14 cellular contexts compared by ENCODE assay signal in the genomic region with DNA sequence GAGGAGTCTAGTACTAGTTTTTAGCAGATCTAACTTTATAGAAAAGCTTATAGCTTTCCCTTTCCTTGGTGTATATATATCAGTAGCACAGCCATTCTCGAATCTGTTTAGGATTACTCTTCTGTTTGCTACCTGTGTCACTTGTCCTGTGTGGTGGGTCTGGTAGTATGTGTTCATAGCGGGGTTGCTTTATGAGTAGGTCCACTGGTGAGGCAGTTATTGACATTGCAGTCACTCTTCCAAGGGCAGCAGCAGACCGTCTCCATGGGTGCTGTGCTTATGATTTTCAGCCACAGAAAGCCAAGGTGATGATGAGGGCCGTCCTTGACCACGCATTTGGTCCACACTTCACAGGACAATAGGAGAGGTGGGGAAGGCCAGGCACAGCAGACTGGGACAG.
A peak's percentile ranks its signal among the peaks of the same experiment; 100 is the strongest.
DNase-seq lines count a peak whose midpoint lies in the region; ATAC-seq lines count a peak whose summit lies in the region.
"Had no signal": no experiment of that assay in that cellular context is flagged by ENCODE, and none has a peak within 500 bp of the region (broad histone marks: within the 10 kb centered on the region; RNA-seq: fewer than 3 reads in every experiment).

No MANE protein-coding gene starts in this region.

- H3K4me3 Mint-ChIP-seq in activated naive CD8-positive, alpha-beta T cell treated with anti-CD3 and anti-CD28 coated beads, Interleukin-2, amount 50 U/mL, for 24 hours = no peak overlapping the region
- no peak overlapping the region for H3K4me3 Mint-ChIP-seq in activated naive CD8-positive, alpha-beta T cell treated with anti-CD3 and anti-CD28 coated beads for 36 hours
- no peak overlapping the region for H3K4me3 Mint-ChIP-seq in stimulated activated effector memory CD8-positive, alpha-beta T cell treated with anti-CD3 and anti-CD28 coated beads, Interleukin-12 subunit alpha, Interleukin-12 subunit beta, amount 100 ng/mL, for 72 hours
- H3K4me3 Mint-ChIP-seq: neural crest cell, T-cell had no signal

- DNase-seq in activated naive CD8-positive, alpha-beta T cell treated with anti-CD3 and anti-CD28 coated beads, Interleukin-2, amount 50 U/mL, for 24 hours = no peak
- DNase-seq in activated naive CD8-positive, alpha-beta T cell treated with anti-CD3 and anti-CD28 coated beads for 36 hours = no peak
- DNase-seq in HT-29 (ENCODE audit: low spot score) (peak; percentile 19), NCI-H82 (lab: John Stamatoyannopoulos, UW) (peak; percentile 77), nucleus accumbens (lab: John Stamatoyannopoulos, UW) (no peak), cortex of kidney (lab: John Stamatoyannopoulos, UW) (no peak)
- no peak for DNase-seq in stimulated activated effector memory CD8-positive, alpha-beta T cell treated with anti-CD3 and anti-CD28 coated beads, Interleukin-12 subunit alpha, Interleukin-12 subunit beta, amount 100 ng/mL, for 72 hours (ENCODE audit: low spot score in 2 of 2)
- DNase-seq: IMR-90, MV-4-11, NCI-H524 treated with DMSO at 0.1 percent for 48 hours, RPMI8226, T-cell had no signal

- no peak overlapping the region for H3K27ac Mint-ChIP-seq in activated naive CD8-positive, alpha-beta T cell treated with anti-CD3 and anti-CD28 coated beads, Interleukin-2, amount 50 U/mL, for 24 hours
- no peak overlapping the region for H3K27ac Mint-ChIP-seq in activated naive CD8-positive, alpha-beta T cell treated with anti-CD3 and anti-CD28 coated beads for 36 hours
- H3K27ac Mint-ChIP-seq in stimulated activated effector memory CD8-positive, alpha-beta T cell treated with anti-CD3 and anti-CD28 coated beads, Interleukin-12 subunit alpha, Interleukin-12 subunit beta, amount 100 ng/mL, for 72 hours = peak overlapping the region; percentile 41
- H3K27ac Mint-ChIP-seq: T-cell had no signal

- H3K36me3 Mint-ChIP-seq in activated naive CD8-positive, alpha-beta T cell treated with anti-CD3 and anti-CD28 coated beads, Interleukin-2, amount 50 U/mL, for 24 hours (ENCODE audit: low read depth) = peaks cover 3% of the 10 kb centered on the region
- peaks cover 12% of the 10 kb centered on the region for H3K36me3 Mint-ChIP-seq in activated naive CD8-positive, alpha-beta T cell treated with anti-CD3 and anti-CD28 coated beads for 36 hours
- H3K36me3 Mint-ChIP-seq in stimulated activated effector memory CD8-positive, alpha-beta T cell treated with anti-CD3 and anti-CD28 coated beads, Interleukin-12 subunit alpha, Interleukin-12 subunit beta, amount 100 ng/mL, for 72 hours = no peaks in the 10 kb centered on the region

- H3K4me1 Mint-ChIP-seq in activated naive CD8-positive, alpha-beta T cell treated with anti-CD3 and anti-CD28 coated beads, Interleukin-2, amount 50 U/mL, for 24 hours = peaks cover 79% of the 10 kb centered on the region
- peaks cover 56% of the 10 kb centered on the region for H3K4me1 Mint-ChIP-seq in activated naive CD8-positive, alpha-beta T cell treated with anti-CD3 and anti-CD28 coated beads for 36 hours
- H3K4me1 Mint-ChIP-seq in stimulated activated effector memory CD8-positive, alpha-beta T cell treated with anti-CD3 and anti-CD28 coated beads, Interleukin-12 subunit alpha, Interleukin-12 subunit beta, amount 100 ng/mL, for 72 hours = peaks cover 47% of the 10 kb centered on the region

- H3K27me3 Mint-ChIP-seq in activated naive CD8-positive, alpha-beta T cell treated with anti-CD3 and anti-CD28 coated beads, Interleukin-2, amount 50 U/mL, for 24 hours = no peaks in the 10 kb centered on the region
- no peaks in the 10 kb centered on the region for H3K27me3 Mint-ChIP-seq in activated naive CD8-positive, alpha-beta T cell treated with anti-CD3 and anti-CD28 coated beads for 36 hours
- H3K27me3 Mint-ChIP-seq: T-cell had no signal

- ATAC-seq in activated naive CD8-positive, alpha-beta T cell treated with anti-CD3 and anti-CD28 coated beads, Interleukin-2, amount 50 U/mL, for 24 hours = peak; percentile 43
- ATAC-seq in stimulated activated effector memory CD8-positive, alpha-beta T cell treated with anti-CD3 and anti-CD28 coated beads, Interleukin-12 subunit alpha, Interleukin-12 subunit beta, amount 100 ng/mL, for 72 hours = peak; percentile 86
- no peak for ATAC-seq in HG03378 (IDR thresholded peaks at IDR 0.05; ENCODE audit: unreplicated experiment)
- ATAC-seq: T-cell had no signal

- H3K9me3 Mint-ChIP-seq in activated naive CD8-positive, alpha-beta T cell treated with anti-CD3 and anti-CD28 coated beads, Interleukin-2, amount 50 U/mL, for 24 hours = no peaks in the 10 kb centered on the region
- peaks cover 5% of the 10 kb centered on the region for H3K9me3 Mint-ChIP-seq in activated naive CD8-positive, alpha-beta T cell treated with anti-CD3 and anti-CD28 coated beads for 36 hours
- H3K9me3 Mint-ChIP-seq in stimulated activated effector memory CD8-positive, alpha-beta T cell treated with anti-CD3 and anti-CD28 coated beads, Interleukin-12 subunit alpha, Interleukin-12 subunit beta, amount 100 ng/mL, for 72 hours = no peaks in the 10 kb centered on the region
- H3K9me3 Mint-ChIP-seq: neural crest cell, T-cell had no signal

Comparison
In these comparisons a context has a peak if more than half of its experiments do, and no peak if none do; other contexts are left out.
1. DNase-seq: peak in HT-29 (single experiment) and NCI-H82 (single experiment); none in activated naive CD8-positive, alpha-beta T cell treated with anti-CD3 and anti-CD28 coated beads, Interleukin-2, amount 50 U/mL, for 24 hours (single experiment), activated naive CD8-positive, alpha-beta T cell treated with anti-CD3 and anti-CD28 coated beads for 36 hours (single experiment), stimulated activated effector memory CD8-positive, alpha-beta T cell treated with anti-CD3 and anti-CD28 coated beads, Interleukin-12 subunit alpha, Interleukin-12 subunit beta, amount 100 ng/mL, for 72 hours (0 of 2), nucleus accumbens (0 of 56) and cortex of kidney (single experiment).